In genomic region chr12:65829716-65830115, GRCh38 we compare ENCODE assay signal across 1 cellular context.
TF ChIP-seq lines count a peak whose summit lies in the region.

No MANE protein-coding gene starts in this region.

TF ChIP-seq in HepG2, 621 proteins besides CTCF, POLR2A, EP300 and RAD21 (continued from another document):
- TF ChIP-seq, protein P1, sequence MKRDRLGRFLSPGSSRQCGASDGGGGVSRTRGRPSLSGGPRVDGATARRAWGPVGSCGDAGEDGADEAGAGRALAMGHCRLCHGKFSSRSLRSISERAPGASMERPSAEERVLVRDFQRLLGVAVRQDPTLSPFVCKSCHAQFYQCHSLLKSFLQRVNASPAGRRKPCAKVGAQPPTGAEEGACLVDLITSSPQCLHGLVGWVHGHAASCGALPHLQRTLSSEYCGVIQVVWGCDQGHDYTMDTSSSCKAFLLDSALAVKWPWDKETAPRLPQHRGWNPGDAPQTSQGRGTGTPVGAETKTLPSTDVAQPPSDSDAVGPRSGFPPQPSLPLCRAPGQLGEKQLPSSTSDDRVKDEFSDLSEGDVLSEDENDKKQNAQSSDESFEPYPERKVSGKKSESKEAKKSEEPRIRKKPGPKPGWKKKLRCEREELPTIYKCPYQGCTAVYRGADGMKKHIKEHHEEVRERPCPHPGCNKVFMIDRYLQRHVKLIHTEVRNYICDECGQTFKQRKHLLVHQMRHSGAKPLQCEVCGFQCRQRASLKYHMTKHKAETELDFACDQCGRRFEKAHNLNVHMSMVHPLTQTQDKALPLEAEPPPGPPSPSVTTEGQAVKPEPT (CRISPR knock-in tag; IDR thresholded peaks at IDR 0.05; ENCODE audit: low read depth), result no peak
